Comparison of ENCODE assay signal across 17 cellular contexts in genomic region chr1:4106731-4107130, GRCh38.
DNase-seq lines count a peak whose midpoint lies in the region; ATAC-seq and TF ChIP-seq lines count a peak whose summit lies in the region.
"Had no signal": no experiment of that assay in that cellular context is flagged by ENCODE, and none has a peak within 500 bp of the region (broad histone marks: within the 10 kb centered on the region; RNA-seq: fewer than 3 reads in every experiment).

No MANE protein-coding gene starts in this region.

- ATAC-seq in RWPE2 (ENCODE audit: low read depth) (no peak), GM23338 (no peak), GM19035 (IDR thresholded peaks at IDR 0.05; ENCODE audit: unreplicated experiment) (no peak), HG03460 (IDR thresholded peaks at IDR 0.05; ENCODE audit: unreplicated experiment) (no peak)
- ATAC-seq: CD8-positive, alpha-beta T cell had no signal

- intact Hi-C loops in CD14-positive monocyte (cut with micrococcal nuclease): no loop called here
- intact Hi-C loops in spleen (cut with DNase I; ENCODE audit: low total_unique reads): no loop called here

- DNase-seq in CD14-positive monocyte (ENCODE audit: low spot score) (peak; percentile 17), RWPE2 (ENCODE audit: low spot score) (peak; percentile 23), osteoblast (ENCODE audit: insufficient read length, low spot score, missing footprints) (peak; percentile 49), spleen (peak; percentile 47), GM23338 (ENCODE audit: low spot score) (no peak), NCI-H2227 (lab: John Stamatoyannopoulos, UW; ENCODE audit: unreplicated experiment) (no peak)
- DNase-seq: C1 segment of cervical spinal cord; CD4-positive, CD25-positive, alpha-beta regulatory T cell; CD8-positive, alpha-beta T cell; DMS153; DND-41; GM23248; HFFc6 had no signal

- H3K9me3 Mint-ChIP-seq in CD14-positive monocyte (peaks cover 0 to 8% (median 2%) of the 10 kb centered on the region in 7 donors), GM23338 (peaks cover 64% of the 10 kb centered on the region)
- H3K9me3 Mint-ChIP-seq: CD8-positive, alpha-beta T cell had no signal

- 69 to 87% (median 78%) methylated on average over 10 of the region's 10 CpGs for WGBS in spleen, 5 donors

- peaks cover 2% of the 10 kb centered on the region for H3K9me3 ChIP-seq in RWPE2 (ENCODE audit: severe bottlenecking)
- H3K9me3 ChIP-seq in osteoblast (ENCODE audit: low read depth, low read length): no peaks in the 10 kb centered on the region
- peaks cover 0 to 4% (median 0%) of the 10 kb centered on the region in 8 donors for H3K9me3 ChIP-seq in spleen
- H3K9me3 ChIP-seq: Caco-2, HAP-1 had no signal

- no peaks in the 10 kb centered on the region for H3K9me2 ChIP-seq in GM23338 (ENCODE audit: insufficient read depth)

- no peak for TF ChIP-seq POLR2A in spleen (IDR thresholded peaks at IDR 0.05)

- no peaks in the 10 kb centered on the region for H3F3A ChIP-seq in GM23338 (replicated peaks; ENCODE audit: low read depth)

- no peak for TF ChIP-seq CTCF in CD14-positive monocyte (IDR thresholded peaks at IDR 0.05)
- no peak for TF ChIP-seq CTCF in RWPE2 (IDR thresholded peaks at IDR 0.05; ENCODE audit: poor library complexity, severe bottlenecking)
- TF ChIP-seq CTCF in osteoblast (IDR thresholded peaks at IDR 0.05; ENCODE audit: extremely low read depth, low read depth, low read length): no peak
- no peak for TF ChIP-seq CTCF in spleen (IDR thresholded peaks at IDR 0.05 in 8 of 11, conservative IDR thresholded peaks at IDR 0.05 in 3 of 11)
- TF ChIP-seq CTCF in GM23338 (conservative IDR thresholded peaks at IDR 0.05; ENCODE audit: low read depth in 2 of 2): no peak

- no peak overlapping the region for H3K4me3 ChIP-seq in RWPE2 (ENCODE audit: severe bottlenecking)
- H3K4me3 ChIP-seq in osteoblast (ENCODE audit: insufficient read depth, low read length): no peak overlapping the region
- no peak overlapping the region for H3K4me3 ChIP-seq in spleen
- H3K4me3 ChIP-seq in GM23338: no peak overlapping the region
- H3K4me3 ChIP-seq: GM23248, HAP-1 had no signal

- no peaks in the 10 kb centered on the region for H3K4me1 Mint-ChIP-seq in CD14-positive monocyte
- H3K4me1 Mint-ChIP-seq in GM23338: 0 out of 3 replicates have a peak, but pooled peaks cover under 1% of the 10 kb centered on the region
- H3K4me1 Mint-ChIP-seq: CD4-positive, CD25-positive, alpha-beta regulatory T cell had no signal

- H2AFZ ChIP-seq in osteoblast (ENCODE audit: low read length) (no peak overlapping the region), GM23338 (no peak overlapping the region)
- H2AFZ ChIP-seq: GM23248 had no signal

- no peaks in the 10 kb centered on the region for H4K20me1 ChIP-seq in osteoblast (ENCODE audit: insufficient read depth, low read length)
- no peaks in the 10 kb centered on the region for H4K20me1 ChIP-seq in GM23338 (replicated peaks; ENCODE audit: insufficient read depth)

- H3K4me3 Mint-ChIP-seq in CD14-positive monocyte (no peak overlapping the region), GM23338 (no peak overlapping the region)
- H3K4me3 Mint-ChIP-seq: CD8-positive, alpha-beta T cell; HFFc6 had no signal

- H3K79me2 ChIP-seq in osteoblast (ENCODE audit: insufficient read depth, low read length): no peaks in the 10 kb centered on the region
- H3K79me2 ChIP-seq in GM23338 (replicated peaks; ENCODE audit: insufficient read depth): no peaks in the 10 kb centered on the region

- H3K4me1 ChIP-seq in RWPE2 (ENCODE audit: insufficient read depth, poor library complexity, severe bottlenecking): no peaks in the 10 kb centered on the region
- H3K4me1 ChIP-seq in osteoblast (ENCODE audit: insufficient read depth, low read length): no peaks in the 10 kb centered on the region
- H3K4me1 ChIP-seq in spleen: no peaks in the 10 kb centered on the region
- H3K4me1 ChIP-seq in GM23338 (ENCODE audit: insufficient read depth): no peaks in the 10 kb centered on the region
- H3K4me1 ChIP-seq: Caco-2, HAP-1 had no signal

- H3K27ac Mint-ChIP-seq in CD14-positive monocyte (no peak overlapping the region), GM23338 (no peak overlapping the region)
- H3K27ac Mint-ChIP-seq: CD4-positive, CD25-positive, alpha-beta regulatory T cell; CD8-positive, alpha-beta T cell; HFFc6 had no signal

- H3K27me3 Mint-ChIP-seq in CD14-positive monocyte (ENCODE audit: low read depth in 3 of 3): peaks cover 0 to 3% (median 2%) of the 10 kb centered on the region in 3 donors
- H3K27me3 Mint-ChIP-seq in GM23338 (ENCODE audit: insufficient read depth, low read depth, poor library complexity): peaks cover 7% of the 10 kb centered on the region
- H3K27me3 Mint-ChIP-seq: CD4-positive, CD25-positive, alpha-beta regulatory T cell had no signal

- H3K27ac ChIP-seq in RWPE2 (ENCODE audit: poor library complexity, severe bottlenecking) (no peak overlapping the region), osteoblast (ENCODE audit: low read depth, low read length) (no peak overlapping the region), spleen (no peak overlapping the region), GM23338 (ENCODE audit: low read depth) (no peak overlapping the region)
- H3K27ac ChIP-seq: GM23248 had no signal

- H3K36me3 Mint-ChIP-seq in CD14-positive monocyte (no peaks in the 10 kb centered on the region), GM23338 (ENCODE audit: low read depth) (peaks cover 13% of the 10 kb centered on the region)
- H3K36me3 Mint-ChIP-seq: CD4-positive, CD25-positive, alpha-beta regulatory T cell; CD8-positive, alpha-beta T cell had no signal

- H3K36me3 ChIP-seq in RWPE2 (ENCODE audit: low read depth) (no peaks in the 10 kb centered on the region), osteoblast (ENCODE audit: insufficient read depth, low read length) (no peaks in the 10 kb centered on the region), spleen (no peaks in the 10 kb centered on the region), GM23338 (ENCODE audit: insufficient read depth) (no peaks in the 10 kb centered on the region)
- H3K36me3 ChIP-seq: HAP-1 had no signal

- no peaks in the 10 kb centered on the region for H3K27me3 ChIP-seq in RWPE2 (ENCODE audit: insufficient read depth, poor library complexity, severe bottlenecking)
- H3K27me3 ChIP-seq in osteoblast (ENCODE audit: insufficient read depth, low read length): no peaks in the 10 kb centered on the region
- H3K27me3 ChIP-seq in spleen (replicated peaks in 1 of 7): peaks cover 0 to 13% (median 0%) of the 10 kb centered on the region in 7 donors
- no peaks in the 10 kb centered on the region for H3K27me3 ChIP-seq in GM23338 (ENCODE audit: insufficient read depth)

- H3K4me2 ChIP-seq in osteoblast (ENCODE audit: insufficient read depth, low read length) (no peak overlapping the region), GM23338 (no peak overlapping the region)

TF ChIP-seq in GM23338, 12 proteins besides CTCF, POLR2A, EP300 and RAD21:
- TF ChIP-seq REST (IDR thresholded peaks at IDR 0.05; ENCODE audit: unreplicated experiment) (no peak), ZNF114 (CRISPR knock-in tag; IDR thresholded peaks at IDR 0.05) (no peak), EZH2phosphoT487 (IDR thresholded peaks at IDR 0.05; ENCODE audit: unreplicated experiment) (no peak), ZNF331 (CRISPR knock-in tag; IDR thresholded peaks at IDR 0.05; ENCODE audit: low read depth) (no peak), STAT1 (IDR thresholded peaks at IDR 0.05; ENCODE audit: unreplicated experiment) (no peak), JUNB (IDR thresholded peaks at IDR 0.05; ENCODE audit: unreplicated experiment) (no peak)
- TF ChIP-seq, protein P1, sequence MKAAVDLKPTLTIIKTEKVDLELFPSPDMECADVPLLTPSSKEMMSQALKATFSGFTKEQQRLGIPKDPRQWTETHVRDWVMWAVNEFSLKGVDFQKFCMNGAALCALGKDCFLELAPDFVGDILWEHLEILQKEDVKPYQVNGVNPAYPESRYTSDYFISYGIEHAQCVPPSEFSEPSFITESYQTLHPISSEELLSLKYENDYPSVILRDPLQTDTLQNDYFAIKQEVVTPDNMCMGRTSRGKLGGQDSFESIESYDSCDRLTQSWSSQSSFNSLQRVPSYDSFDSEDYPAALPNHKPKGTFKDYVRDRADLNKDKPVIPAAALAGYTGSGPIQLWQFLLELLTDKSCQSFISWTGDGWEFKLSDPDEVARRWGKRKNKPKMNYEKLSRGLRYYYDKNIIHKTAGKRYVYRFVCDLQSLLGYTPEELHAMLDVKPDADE (IDR thresholded peaks at IDR 0.05): no peak

Comparison
In these comparisons a context has a peak if more than half of its experiments do, and no peak if none do; other contexts are left out.
1. DNase-seq: peak in CD14-positive monocyte (single experiment), RWPE2 (single experiment), osteoblast (single experiment) and spleen (single experiment); none in GM23338 (single experiment) and NCI-H2227 (single experiment).